1 cellular context compared by ENCODE assay signal in the genomic region with DNA sequence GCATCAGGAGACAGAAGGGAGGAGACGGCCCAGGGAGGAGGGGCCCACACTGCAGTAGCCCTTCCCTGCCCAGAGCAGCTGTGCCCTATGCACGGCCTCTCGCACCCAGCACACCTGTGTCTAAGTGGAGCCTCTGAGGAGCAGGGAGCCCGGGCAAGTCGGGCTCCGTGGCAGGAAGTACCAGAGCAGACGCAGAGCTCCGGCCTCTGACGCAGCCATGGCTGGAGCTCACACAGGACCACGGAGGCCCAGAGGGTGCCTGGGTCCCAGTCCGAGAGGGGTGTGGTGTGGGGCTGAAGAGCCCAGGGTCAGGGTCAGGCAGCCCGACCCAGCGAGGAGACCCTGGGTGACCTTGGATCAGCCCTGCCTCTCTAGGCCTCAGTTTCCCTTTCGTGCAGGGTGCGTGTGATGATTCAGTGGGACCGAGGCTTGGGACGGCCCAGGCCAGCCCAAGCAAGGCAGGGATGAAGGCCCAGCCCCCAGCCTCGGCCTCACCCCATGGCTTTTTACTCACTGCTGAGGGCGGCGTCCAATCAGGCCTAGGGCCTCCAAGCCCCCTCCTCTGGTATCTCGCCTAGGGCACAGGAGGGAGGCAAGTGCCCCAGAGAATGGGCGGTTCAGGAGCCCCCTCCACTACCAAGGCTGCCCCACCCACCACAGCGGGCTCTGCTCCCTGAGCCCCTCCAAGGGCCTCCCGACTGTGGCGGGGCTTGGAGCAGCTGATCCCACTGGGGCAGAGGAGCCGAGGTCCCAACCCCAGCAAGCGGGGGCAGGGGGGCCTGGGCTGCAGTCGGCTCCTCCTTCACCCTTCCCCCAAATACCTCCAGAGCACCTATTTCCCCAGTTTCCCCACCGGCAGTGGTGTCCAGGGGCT.
TF ChIP-seq lines count a peak whose summit lies in the region.

No MANE protein-coding gene starts in this region.

TF ChIP-seq in HepG2, 621 proteins besides CTCF, POLR2A, EP300 and RAD21:
- TF ChIP-seq NR1H2 (CRISPR knock-in tag; IDR thresholded peaks at IDR 0.05; ENCODE audit: borderline replicate concordance, low read depth) (no peak), ZNF713 (CRISPR knock-in tag; IDR thresholded peaks at IDR 0.05) (no peak), RFX1 (IDR thresholded peaks at IDR 0.05) (no peak), PHF5A (CRISPR knock-in tag; IDR thresholded peaks at IDR 0.05; ENCODE audit: low read depth, unreplicated experiment) (no peak), ZNF660 (CRISPR knock-in tag; IDR thresholded peaks at IDR 0.05; ENCODE audit: borderline replicate concordance, low read depth) (no peak), TBP (CRISPR knock-in tag; IDR thresholded peaks at IDR 0.05) (no peak), TBX3 (IDR thresholded peaks at IDR 0.05; ENCODE audit: borderline replicate concordance) (no peak)
- TF ChIP-seq, protein P1, sequence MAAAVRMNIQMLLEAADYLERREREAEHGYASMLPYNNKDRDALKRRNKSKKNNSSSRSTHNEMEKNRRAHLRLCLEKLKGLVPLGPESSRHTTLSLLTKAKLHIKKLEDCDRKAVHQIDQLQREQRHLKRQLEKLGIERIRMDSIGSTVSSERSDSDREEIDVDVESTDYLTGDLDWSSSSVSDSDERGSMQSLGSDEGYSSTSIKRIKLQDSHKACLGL (CRISPR knock-in tag; IDR thresholded peaks at IDR 0.05), result 0 out of 2 replicates have a peak, but pooled peaks have one; percentile 21
TF ChIP-seq in HepG2: peak in this region for 1.
